In the genomic region with DNA sequence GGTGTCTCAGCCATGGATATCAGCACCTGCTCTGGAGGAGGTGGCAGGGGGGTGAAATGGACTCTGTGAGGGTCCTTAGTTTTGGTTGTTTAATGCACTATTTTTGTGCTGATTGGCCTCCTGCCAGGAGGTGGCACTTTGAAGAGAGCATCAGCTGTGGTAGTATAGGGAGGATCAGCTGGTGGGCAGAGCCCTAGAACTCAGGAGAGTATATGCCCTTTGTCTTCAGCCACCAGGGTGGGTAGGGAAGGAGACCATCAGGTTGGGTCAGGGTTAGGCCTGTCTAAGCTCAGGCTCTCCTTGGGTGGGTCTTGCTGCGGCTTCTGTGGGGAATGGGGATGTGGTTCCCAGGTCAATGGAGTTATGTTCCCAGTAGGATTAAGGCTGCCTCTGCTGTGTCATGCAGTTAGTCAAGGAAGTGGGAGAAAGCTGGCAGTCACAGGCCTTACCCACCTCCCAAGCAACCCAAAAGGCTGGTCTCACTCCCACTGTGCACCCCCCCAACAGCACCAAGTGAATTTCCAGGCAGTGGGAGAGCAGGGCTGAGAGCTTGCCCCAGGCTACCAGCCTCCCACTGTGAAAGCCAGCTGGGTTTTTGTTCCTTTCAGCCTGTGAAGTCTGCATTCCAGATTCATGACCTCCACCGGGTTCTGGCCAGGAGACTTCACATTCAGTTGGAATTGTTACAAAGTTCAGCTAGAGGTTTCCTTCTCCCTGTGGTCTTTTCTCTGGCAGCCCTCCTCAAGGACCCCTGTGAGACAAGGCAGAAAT, we compare ENCODE assay signal across 13 cellular contexts. TPM values are rescaled to one million over a fixed set of nuclear protein-coding genes. Genes with fewer than 3 reads are reported as not detected.
DNase-seq lines count a peak whose midpoint lies in the region; ATAC-seq, FAIRE-seq and TF ChIP-seq lines count a peak whose summit lies in the region.
"Had no signal": no experiment of that assay in that cellular context is flagged by ENCODE, and none has a peak within 500 bp of the region (broad histone marks: within the 10 kb centered on the region; RNA-seq: fewer than 3 reads in every experiment).

No MANE protein-coding gene starts in this region.

- H2AFZ ChIP-seq in astrocyte (ENCODE audit: low read depth, low read length) = no peak overlapping the region

- H3K36me3 ChIP-seq in HUES64 (ENCODE audit: insufficient read depth, low read length) (no peaks in the 10 kb centered on the region), astrocyte (ENCODE audit: insufficient read depth, low read length) (no peaks in the 10 kb centered on the region), iPS-15b (ENCODE audit: control insufficient read depth, insufficient read depth, low read length) (no peaks in the 10 kb centered on the region)

- H3K4me3 Mint-ChIP-seq in Calu3 (ENCODE audit: low read depth, unreplicated experiment) (no peak overlapping the region), astrocyte (ENCODE audit: unreplicated experiment) (no peak overlapping the region)
- H3K4me3 Mint-ChIP-seq in activated naive CD4-positive, alpha-beta T cell treated with anti-CD3 and anti-CD28 coated beads for 36 hours = no peak overlapping the region
- H3K4me3 Mint-ChIP-seq: activated CD4-positive, alpha-beta T cell treated with anti-CD3 and anti-CD28 coated beads, Interleukin-2, amount 10 ng/mL, durations not matched to agents 7 days and 5 days; CD4-positive, CD25-positive, alpha-beta regulatory T cell had no signal

- peaks cover 10% of the 10 kb centered on the region; the same call in 1 of the 2 replicates for H3K4me1 ChIP-seq in HUES64 (ENCODE audit: insufficient read depth, low read length)
- peaks cover 7% of the 10 kb centered on the region for H3K4me1 ChIP-seq in astrocyte (ENCODE audit: insufficient read depth, low read length)
- peaks cover 13% of the 10 kb centered on the region for H3K4me1 ChIP-seq in iPS-15b (ENCODE audit: control insufficient read depth, insufficient read depth, low read length)

- no peak for FAIRE-seq in astrocyte (lab: Jason Lieb, UNC)

- DNase-seq in Calu3 (peak; percentile 4), astrocyte (ENCODE audit: low read depth) (peak; percentile 40), nucleus accumbens (lab: John Stamatoyannopoulos, UW) (no peak)
- DNase-seq in activated naive CD4-positive, alpha-beta T cell treated with anti-CD3 and anti-CD28 coated beads for 36 hours = no peak
- DNase-seq: activated CD4-positive, alpha-beta T cell treated with anti-CD3 and anti-CD28 coated beads, Interleukin-2, amount 10 ng/mL, durations not matched to agents 7 days and 5 days; activated gamma-delta T cell; CD4-positive, CD25-positive, alpha-beta regulatory T cell; effector CD8-positive, alpha-beta T cell; SW 1271 had no signal

- ATAC-seq in HG03045 (IDR thresholded peaks at IDR 0.05; ENCODE audit: unreplicated experiment) = no peak
- ATAC-seq in HG02981 (IDR thresholded peaks at IDR 0.05; ENCODE audit: unreplicated experiment) = no peak

- H3K9ac ChIP-seq in HUES64 (ENCODE audit: low read depth, low read length) (no peak overlapping the region), astrocyte (ENCODE audit: low read length) (no peak overlapping the region), iPS-15b (ENCODE audit: low read depth, low read length) (no peak overlapping the region)

- peaks cover 7% of the 10 kb centered on the region for H3K27me3 ChIP-seq in HUES64 (ENCODE audit: insufficient read depth, low read length)
- H3K27me3 ChIP-seq in astrocyte (ENCODE audit: insufficient read depth, low read length) = no peaks in the 10 kb centered on the region
- no peaks in the 10 kb centered on the region for H3K27me3 ChIP-seq in iPS-15b (ENCODE audit: control insufficient read depth, insufficient read depth, low read length)

- H3K36me3 Mint-ChIP-seq in Calu3 (ENCODE audit: insufficient read depth, unreplicated experiment) = peaks cover under 1% of the 10 kb centered on the region
- no peaks in the 10 kb centered on the region for H3K36me3 Mint-ChIP-seq in astrocyte (ENCODE audit: low read depth, unreplicated experiment)
- H3K36me3 Mint-ChIP-seq in activated naive CD4-positive, alpha-beta T cell treated with anti-CD3 and anti-CD28 coated beads for 36 hours (ENCODE audit: low read depth) = no peaks in the 10 kb centered on the region
- H3K36me3 Mint-ChIP-seq: CD4-positive, CD25-positive, alpha-beta regulatory T cell had no signal

- H3K79me2 ChIP-seq in astrocyte (ENCODE audit: insufficient read depth, low read length) = no peaks in the 10 kb centered on the region

- H3K27ac Mint-ChIP-seq in Calu3 (ENCODE audit: unreplicated experiment) = no peak overlapping the region
- H3K27ac Mint-ChIP-seq in astrocyte (ENCODE audit: unreplicated experiment) = peak overlapping the region; percentile 51
- H3K27ac Mint-ChIP-seq in activated naive CD4-positive, alpha-beta T cell treated with anti-CD3 and anti-CD28 coated beads for 36 hours = no peak overlapping the region
- H3K27ac Mint-ChIP-seq: activated CD4-positive, alpha-beta T cell treated with anti-CD3 and anti-CD28 coated beads, Interleukin-2, amount 10 ng/mL, durations not matched to agents 7 days and 5 days had no signal

- 41% methylated on average over 2 of the region's 2 CpGs for WGBS in HUES64

- H3K27ac ChIP-seq in HUES64 (ENCODE audit: low read depth, low read length) (peak overlapping the region; percentile 12; the same call in 1 of the 2 replicates), astrocyte (ENCODE audit: low read depth, low read length) (no peak overlapping the region)

- CTCF ChIA-PET in Calu3 (lab: Charles Lee) = no interaction called here
- CTCF ChIA-PET in activated naive CD4-positive, alpha-beta T cell treated with anti-CD3 and anti-CD28 coated beads for 36 hours (lab: Charles Lee) = no interaction called here

- no peak for TF ChIP-seq CTCF in Calu3 (IDR thresholded peaks at IDR 0.05; ENCODE audit: unreplicated experiment)
- TF ChIP-seq CTCF in astrocyte (IDR thresholded peaks at IDR 0.05; ENCODE audit: insufficient read depth, low read depth, low read length) = no peak

- no peaks in the 10 kb centered on the region for H4K20me1 ChIP-seq in astrocyte (ENCODE audit: insufficient read depth, low read length)

- H3K4me1 Mint-ChIP-seq in Calu3 (ENCODE audit: low read depth, unreplicated experiment) = peaks cover 18% of the 10 kb centered on the region
- H3K4me1 Mint-ChIP-seq in astrocyte (ENCODE audit: low read depth, unreplicated experiment) = peaks cover 10% of the 10 kb centered on the region
- peaks cover 5% of the 10 kb centered on the region for H3K4me1 Mint-ChIP-seq in activated naive CD4-positive, alpha-beta T cell treated with anti-CD3 and anti-CD28 coated beads for 36 hours (ENCODE audit: low read depth)

- H3K9me3 Mint-ChIP-seq in Calu3 (ENCODE audit: low read depth, unreplicated experiment) = no peaks in the 10 kb centered on the region
- peaks cover 9% of the 10 kb centered on the region for H3K9me3 Mint-ChIP-seq in astrocyte (ENCODE audit: unreplicated experiment)
- no peaks in the 10 kb centered on the region for H3K9me3 Mint-ChIP-seq in activated naive CD4-positive, alpha-beta T cell treated with anti-CD3 and anti-CD28 coated beads for 36 hours
- H3K9me3 Mint-ChIP-seq: activated CD4-positive, alpha-beta T cell treated with anti-CD3 and anti-CD28 coated beads, Interleukin-2, amount 10 ng/mL, durations not matched to agents 7 days and 5 days had no signal

- no peak overlapping the region for H3K4me3 ChIP-seq in HUES64 (ENCODE audit: low read length)
- no peak overlapping the region for H3K4me3 ChIP-seq in astrocyte (ENCODE audit: insufficient read depth, low read depth, low read length)
- peak overlapping the region; percentile 4 for H3K4me3 ChIP-seq in iPS-15b (ENCODE audit: low read depth, low read length)

- no TSS peak for BruUV-seq in Calu3 (replicated peaks; lab: Mats Ljungman, UMichigan)

- peak overlapping the region; percentile 44 for H3K4me2 ChIP-seq in astrocyte (ENCODE audit: low read length)

- no peaks in the 10 kb centered on the region for H3K27me3 Mint-ChIP-seq in Calu3 (ENCODE audit: unreplicated experiment)
- H3K27me3 Mint-ChIP-seq in astrocyte (ENCODE audit: low read depth, unreplicated experiment) = no peaks in the 10 kb centered on the region
- H3K27me3 Mint-ChIP-seq in activated naive CD4-positive, alpha-beta T cell treated with anti-CD3 and anti-CD28 coated beads for 36 hours (ENCODE audit: low read depth) = no peaks in the 10 kb centered on the region

- intact Hi-C loops in Calu3 (cut with micrococcal nuclease; ENCODE audit: unreplicated experiment) = no loop called here
- intact Hi-C loops in activated naive CD4-positive, alpha-beta T cell treated with anti-CD3 and anti-CD28 coated beads for 36 hours (cut with micrococcal nuclease) = no loop called here

- no peaks in the 10 kb centered on the region for H3K9me3 ChIP-seq in HUES64 (ENCODE audit: insufficient read depth, low read depth, low read length)
- H3K9me3 ChIP-seq in astrocyte (ENCODE audit: insufficient read depth, low read depth, low read length) = no peaks in the 10 kb centered on the region
- no peaks in the 10 kb centered on the region for H3K9me3 ChIP-seq in iPS-15b (ENCODE audit: control insufficient read depth, insufficient read depth, low read length)

RNA-seq across cellular contexts. Expression of gene OSTM1, which starts 5.7 kb away (rescaled TPM):
- 19.4 and 30.5 TPM in 2 replicates for total RNA-seq in Calu3 (2022)
- 24.4 TPM for polyA plus RNA-seq in HUES64 (2013, experiment 1 of 2)
- polyA plus RNA-seq in HUES64 (2013, experiment 2 of 2) = 27.1 TPM
- 58.3 and 72.8 TPM in 2 replicates for total RNA-seq in astrocyte
- total RNA-seq in activated naive CD4-positive, alpha-beta T cell treated with anti-CD3 and anti-CD28 coated beads for 36 hours = 1 to 10 TPM; 7.1 to 7.5 TPM

Comparison
In these comparisons a context has a peak if more than half of its experiments do, and no peak if none do; other contexts are left out.
1. DNase-seq: peak in Calu3 (single experiment) and astrocyte (single experiment); none in nucleus accumbens (0 of 56) and activated naive CD4-positive, alpha-beta T cell treated with anti-CD3 and anti-CD28 coated beads for 36 hours (single experiment).